Comparison of ENCODE assay signal across 36 cellular contexts in the genomic region with DNA sequence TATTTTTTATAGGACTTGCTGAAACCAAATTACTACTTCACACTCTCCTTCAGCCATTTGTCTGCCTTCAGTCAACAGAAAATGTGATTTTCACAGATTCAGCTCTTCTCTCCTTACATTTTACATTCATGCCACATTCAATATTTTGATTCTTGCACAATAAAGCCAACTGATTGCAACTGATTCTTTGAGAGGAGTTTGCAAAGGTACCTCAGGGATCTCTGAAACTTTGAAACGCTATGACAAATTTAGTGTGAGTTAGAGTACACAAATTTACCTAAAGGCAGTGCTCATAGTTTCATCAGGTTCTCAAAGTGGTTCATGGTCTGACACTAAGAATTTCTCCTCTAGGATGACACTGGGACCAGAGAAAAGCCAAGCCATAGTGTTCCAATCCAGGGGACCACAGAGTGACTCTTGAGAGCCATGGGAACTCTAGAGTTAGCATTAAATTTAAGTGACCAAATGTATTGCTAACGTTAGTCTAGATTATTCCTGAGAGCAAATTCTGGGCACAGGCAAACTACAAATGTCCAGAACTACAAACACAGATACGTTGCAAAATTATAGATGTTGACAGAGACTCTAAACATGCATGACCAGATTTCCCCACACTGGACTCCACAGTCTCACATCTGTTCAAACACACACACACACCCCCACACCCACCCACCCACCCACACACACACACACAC. TPM values are rescaled to one million over a fixed set of nuclear protein-coding genes. Genes with fewer than 3 reads are reported as not detected.
"Had no signal": no experiment of that assay in that cellular context is flagged by ENCODE, and none has a peak within 500 bp of the region (broad histone marks: within the 10 kb centered on the region; RNA-seq: fewer than 3 reads in every experiment).

No MANE protein-coding gene starts in this region.

- H3K4me1 ChIP-seq: parathyroid adenoma, psoas muscle, spleen, stomach, thyroid gland, tibial nerve, upper lobe of left lung, vagina had no signal

- H3K4me3 Mint-ChIP-seq: naive thymus-derived CD8-positive, alpha-beta T cell; natural killer cell treated with Interleukin-12 subunit alpha and Interleukin-12 subunit beta and Interleukin-15 and Interleukin-18, amount 100 ng/mL, for 72 hours; nephron progenitor cell; neural crest cell; stimulated activated memory B cell treated with anti-CD40 and anti-IgM and Interleukin-4, amounts not matched to agents 10 μg/mL and 1 μg/mL and 100 μg/mL, for 72 hours; stimulated activated naive CD8-positive, alpha-beta T cell treated with anti-CD3 and anti-CD28 coated beads, Interleukin-15, Interleukin-2, amounts not matched to agents 100 ng/mL and 50 ng/mL, for 24 hours had no signal

- H3K4me1 Mint-ChIP-seq: naive thymus-derived CD8-positive, alpha-beta T cell; nephron progenitor cell; neural crest cell; stimulated activated memory B cell treated with anti-CD40 and anti-IgM and Interleukin-4, amounts not matched to agents 10 μg/mL and 1 μg/mL and 100 μg/mL, for 72 hours had no signal

- DNase-seq: naive thymus-derived CD8-positive, alpha-beta T cell; nephron progenitor cell; occipital lobe; ovary; posterior cingulate gyrus; psoas muscle; right cardiac atrium; spleen; stimulated activated CD4-positive, alpha-beta T cell treated with anti-CD3 and anti-CD28 coated beads, Interleukin-12 subunit alpha, Interleukin-12 subunit beta, amount 100 ng/mL, for 4 hours; stimulated activated CD4-positive, alpha-beta T cell treated with anti-CD3 and anti-CD28 coated beads, Interleukin-1b, Interleukin-23, amount 100 ng/mL, for 48 hours; stimulated activated CD4-positive, alpha-beta T cell treated with anti-CD3 and anti-CD28 coated beads, Interleukin-4, amount 100 ng/mL, for 1 hour; stimulated activated CD4-positive, alpha-beta T cell treated with anti-CD3 and anti-CD28 coated beads, Interleukin-4, amount 100 ng/mL, for 4 hours; stimulated activated CD8-positive, alpha-beta memory T cell treated with anti-CD3 and anti-CD28 coated beads, Interleukin-4, amount 100 ng/mL, for 48 hours; stimulated activated naive CD4-positive, alpha-beta T cell treated with Interleukin-2 at 50 U/mL for 16 hours; stomach; thyroid gland; trophoblast cell; upper lobe of left lung had no signal

- H3K9me3 Mint-ChIP-seq: nephron progenitor cell; neural crest cell; stimulated activated memory B cell treated with anti-CD40 and anti-IgM and Interleukin-4, amounts not matched to agents 10 μg/mL and 1 μg/mL and 100 μg/mL, for 72 hours; stimulated activated naive CD8-positive, alpha-beta T cell treated with anti-CD3 and anti-CD28 coated beads, Interleukin-15, Interleukin-2, amounts not matched to agents 100 ng/mL and 50 ng/mL, for 24 hours had no signal

- FAIRE-seq: urothelium cell line had no signal

- H3K4me2 ChIP-seq: smooth muscle cell had no signal

- H3K9me3 ChIP-seq: ovary, psoas muscle, spleen, stomach, thoracic aorta, thyroid gland, tibial nerve, upper lobe of left lung, vagina had no signal

- H3K36me3 ChIP-seq: ovary, spleen, stomach, thoracic aorta, thyroid gland, tibial nerve, upper lobe of left lung, vagina had no signal

- H3K27me3 Mint-ChIP-seq: natural killer cell treated with Interleukin-12 subunit alpha and Interleukin-12 subunit beta and Interleukin-15 and Interleukin-18, amount 100 ng/mL, for 72 hours; progenitor cell of endocrine pancreas; stimulated activated naive CD8-positive, alpha-beta T cell treated with anti-CD3 and anti-CD28 coated beads, Interleukin-15, Interleukin-2, amounts not matched to agents 100 ng/mL and 50 ng/mL, for 24 hours had no signal

- H3K27ac ChIP-seq: ovary, parathyroid adenoma, psoas muscle, skin epidermis, spleen, stomach, thoracic aorta, thyroid gland, tibial nerve, upper lobe of left lung, vagina had no signal

- ATAC-seq: naive thymus-derived CD8-positive, alpha-beta T cell; natural killer cell treated with Interleukin-12 subunit alpha and Interleukin-12 subunit beta and Interleukin-15 and Interleukin-18, amount 100 ng/mL, for 72 hours; psoas muscle; right cardiac atrium; sciatic nerve; stimulated activated memory B cell treated with anti-CD40 and anti-IgM and Interleukin-4, amounts not matched to agents 10 μg/mL and 1 μg/mL and 100 μg/mL, for 72 hours had no signal

- H3K79me2 ChIP-seq: parathyroid adenoma had no signal

- H3K36me3 Mint-ChIP-seq: naive thymus-derived CD8-positive, alpha-beta T cell; natural killer cell treated with Interleukin-12 subunit alpha and Interleukin-12 subunit beta and Interleukin-15 and Interleukin-18, amount 100 ng/mL, for 72 hours; stimulated activated memory B cell treated with anti-CD40 and anti-IgM and Interleukin-4, amounts not matched to agents 10 μg/mL and 1 μg/mL and 100 μg/mL, for 72 hours had no signal

- H3K4me3 ChIP-seq: ovary, psoas muscle, skin epidermis, smooth muscle cell, spleen, stomach, thoracic aorta, thyroid gland, tibial nerve, upper lobe of left lung, vagina had no signal

- H3K9ac ChIP-seq: parathyroid adenoma had no signal

- H3K27ac Mint-ChIP-seq: naive thymus-derived CD8-positive, alpha-beta T cell; natural killer cell treated with Interleukin-12 subunit alpha and Interleukin-12 subunit beta and Interleukin-15 and Interleukin-18, amount 100 ng/mL, for 72 hours; nephron progenitor cell; progenitor cell of endocrine pancreas; stimulated activated memory B cell treated with anti-CD40 and anti-IgM and Interleukin-4, amounts not matched to agents 10 μg/mL and 1 μg/mL and 100 μg/mL, for 72 hours; stimulated activated naive CD8-positive, alpha-beta T cell treated with anti-CD3 and anti-CD28 coated beads, Interleukin-15, Interleukin-2, amounts not matched to agents 100 ng/mL and 50 ng/mL, for 24 hours had no signal

- H2AFZ ChIP-seq: parathyroid adenoma had no signal

- H3K27me3 ChIP-seq: spleen, stomach, thyroid gland, tibial nerve, upper lobe of left lung, vagina had no signal

RNA-seq across cellular contexts. Expression of a gene that starts 9.0 kb away (rescaled TPM):
- total RNA-seq: naive thymus-derived CD8-positive, alpha-beta T cell; natural killer cell treated with Interleukin-12 subunit alpha and Interleukin-12 subunit beta and Interleukin-15 and Interleukin-18, amount 100 ng/mL, for 72 hours; neural crest cell; occipital lobe; osteoblast; ovary; progenitor cell of endocrine pancreas; psoas muscle; renal cortical epithelial cell; right cardiac atrium; sciatic nerve; smooth muscle cell; spleen; stomach; subcutaneous adipose tissue; temporal lobe; thoracic aorta; thyroid gland; tibial nerve; upper lobe of left lung; ureter; vagina had no signal
- polyA plus RNA-seq: naive thymus-derived CD8-positive, alpha-beta T cell; ovary; psoas muscle; right cardiac atrium; smooth muscle cell; stomach had no signal

RNA-seq across cellular contexts. Expression of a gene that starts 25.5 kb away (rescaled TPM):
- total RNA-seq: naive thymus-derived CD8-positive, alpha-beta T cell; natural killer cell treated with Interleukin-12 subunit alpha and Interleukin-12 subunit beta and Interleukin-15 and Interleukin-18, amount 100 ng/mL, for 72 hours; neural crest cell; occipital lobe; osteoblast; ovary; progenitor cell of endocrine pancreas; psoas muscle; renal cortical epithelial cell; right cardiac atrium; sciatic nerve; stomach; subcutaneous adipose tissue; temporal lobe; thoracic aorta; thyroid gland; tibial nerve; ureter; vagina had no signal
- polyA plus RNA-seq: naive thymus-derived CD8-positive, alpha-beta T cell; psoas muscle; right cardiac atrium had no signal

RNA-seq across cellular contexts. Expression of a gene that starts 55.9 kb away (rescaled TPM):
- total RNA-seq: naive thymus-derived CD8-positive, alpha-beta T cell; natural killer cell treated with Interleukin-12 subunit alpha and Interleukin-12 subunit beta and Interleukin-15 and Interleukin-18, amount 100 ng/mL, for 72 hours; neural crest cell; occipital lobe; osteoblast; ovary; progenitor cell of endocrine pancreas; psoas muscle; renal cortical epithelial cell; right cardiac atrium; sciatic nerve; spleen; subcutaneous adipose tissue; temporal lobe; thoracic aorta; tibial nerve; ureter; vagina had no signal
- polyA plus RNA-seq: naive thymus-derived CD8-positive, alpha-beta T cell; psoas muscle; right cardiac atrium had no signal
